ENCODE assay signal across 11 cellular contexts in the genomic region with DNA sequence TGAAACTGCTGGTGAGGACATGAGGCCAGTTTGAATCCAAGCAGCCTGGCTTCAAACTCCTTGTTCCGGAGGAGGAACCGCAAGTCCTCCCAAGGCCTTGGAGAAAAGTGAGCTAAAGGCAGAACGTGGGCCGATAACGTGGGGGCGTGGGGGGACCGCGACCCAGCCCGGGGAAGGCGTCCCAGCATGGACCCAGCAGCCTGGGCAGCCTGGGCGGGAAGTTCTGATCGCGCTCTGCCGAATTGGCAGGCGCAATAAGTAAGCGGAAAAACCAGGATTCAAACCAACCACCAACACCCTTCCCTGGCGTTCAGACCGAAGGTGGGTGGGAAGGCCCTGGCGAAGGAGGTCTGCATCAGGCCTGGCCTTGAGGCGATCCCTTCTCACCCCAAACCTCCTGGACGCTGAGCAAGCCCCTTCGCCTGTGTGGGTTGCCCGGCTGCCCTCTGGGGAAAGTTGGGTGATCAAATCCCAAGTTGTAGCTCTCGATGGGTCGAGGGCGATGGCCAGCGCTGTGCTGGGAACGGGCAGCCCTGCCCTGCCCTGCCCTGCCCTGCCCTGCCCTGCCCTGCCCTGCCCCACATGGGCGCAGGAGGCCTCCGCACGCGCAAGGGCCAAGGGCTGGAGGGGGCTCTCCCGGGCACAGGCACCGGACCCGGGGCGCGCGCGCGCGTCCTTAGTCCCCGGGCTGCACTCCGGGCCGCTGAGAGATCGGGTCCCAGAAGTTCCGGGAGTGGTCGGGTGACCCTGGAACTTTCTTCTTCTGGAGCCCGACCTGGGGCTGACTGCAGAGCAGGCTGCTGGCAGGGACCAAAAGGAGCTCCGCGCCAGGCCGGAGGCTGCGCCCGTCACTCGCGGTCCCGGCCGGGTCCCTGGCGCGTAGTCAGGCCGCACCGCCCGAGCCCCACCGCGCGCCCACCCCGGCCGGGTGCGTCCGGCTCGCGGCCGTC. TPM values are rescaled to one million over a fixed set of nuclear protein-coding genes. Genes with fewer than 3 reads are reported as not detected.
A peak's percentile ranks its signal among the peaks of the same experiment; 100 is the strongest.
DNase-seq lines count a peak whose midpoint lies in the region; ATAC-seq and TF ChIP-seq lines count a peak whose summit lies in the region.
"Had no signal": no experiment of that assay in that cellular context is flagged by ENCODE, and none has a peak within 500 bp of the region (broad histone marks: within the 10 kb centered on the region; RNA-seq: fewer than 3 reads in every experiment).

No MANE protein-coding gene starts in this region.

- H4K5ac ChIP-seq in H9 (ENCODE audit: insufficient read length, low read depth, low read length) = no peak overlapping the region

- peak; percentile 47 for DNase-seq in H9
- no peak for DNase-seq in central memory CD8-positive, alpha-beta T cell (ENCODE audit: low spot score in 2 of 2)
- DNase-seq in kidney tubule cell (ENCODE audit: low spot score) = peak; percentile 18
- no peak for DNase-seq in sigmoid colon
- DNase-seq in foreskin fibroblast = no peak
- DNase-seq in activated CD4-positive, alpha-beta T cell treated with anti-CD3 and anti-CD28 coated beads, Interleukin-2, amount 50 U/mL, for 1 hour = no peak
- no peak for DNase-seq in activated naive CD8-positive, alpha-beta T cell treated with anti-CD3 and anti-CD28 coated beads for 36 hours
- DNase-seq: CD4-positive, alpha-beta T cell; NCI-H187 had no signal

- no peak overlapping the region for H3K27ac Mint-ChIP-seq in H9
- no peak overlapping the region for H3K27ac Mint-ChIP-seq in central memory CD8-positive, alpha-beta T cell (ENCODE audit: low read depth)
- H3K27ac Mint-ChIP-seq in activated naive CD8-positive, alpha-beta T cell treated with anti-CD3 and anti-CD28 coated beads for 36 hours = no peak overlapping the region
- H3K27ac Mint-ChIP-seq: CD4-positive, alpha-beta T cell had no signal

- no peak overlapping the region; the same call in 1 of the 2 replicates for H3K14ac ChIP-seq in H9 (ENCODE audit: insufficient read depth, low read length)

- no peak overlapping the region for H2BK5ac ChIP-seq in H9 (ENCODE audit: insufficient read length, low read length)

- intact Hi-C loops in sigmoid colon (cut with DNase I) = loop anchor here (1.0 to 5.0 kb wide), 3 partner anchors 40 to 209 kb away; no protein-coding TSS in a partner anchor

- no peak overlapping the region for H2BK15ac ChIP-seq in H9 (ENCODE audit: low read depth, low read length)

- H3K4me3 ChIP-seq in sigmoid colon (peak overlapping the region; percentile 57 to 87 (median 74)), foreskin fibroblast (ENCODE audit: low read depth in 1 of 2, low read length in 2 of 2) (no peak overlapping the region)

- H3T11ph ChIP-seq in H9 (ENCODE audit: low read length) = no peak overlapping the region

- H3K4ac ChIP-seq in H9 (ENCODE audit: low read depth, low read length) = no peak overlapping the region

- peak overlapping the region; percentile 72 for H3K4me2 ChIP-seq in H9 (ENCODE audit: insufficient read depth, insufficient read length, low read length)

- H4K8ac ChIP-seq in H9 (replicated peaks; ENCODE audit: insufficient read length, low read depth, low read length) = no peak overlapping the region

- peaks cover 23% of the 10 kb centered on the region; the same call in 1 of the 2 replicates for H3K27me3 ChIP-seq in H9 (ENCODE audit: insufficient read depth, low read length)
- no peaks in the 10 kb centered on the region for H3K27me3 ChIP-seq in sigmoid colon

- H3K79me1 ChIP-seq in H9 (ENCODE audit: insufficient read depth, low read depth, low read length, poor library complexity, severe bottlenecking) = no peaks in the 10 kb centered on the region

- H3K27ac ChIP-seq in H9 (ENCODE audit: insufficient read length, low read depth, low read length) (no peak overlapping the region), sigmoid colon (peak overlapping the region; percentile 81 to 89 (median 84))

- H4K91ac ChIP-seq in H9 (ENCODE audit: insufficient read length, low read depth, low read length) = no peak overlapping the region

- H2AFZ ChIP-seq in H9 (ENCODE audit: low read length) = no peak overlapping the region

- H3K9ac ChIP-seq in H9 (ENCODE audit: extremely low read depth, insufficient read length, low read length) = no peak overlapping the region

- H3K9me3 ChIP-seq in H9 (ENCODE audit: control insufficient read depth, low read depth, low read length) (no peaks in the 10 kb centered on the region), sigmoid colon (no peaks in the 10 kb centered on the region)

- H2AK5ac ChIP-seq in H9 (ENCODE audit: insufficient read length, low read length) = no peak overlapping the region

- peaks cover 51% of the 10 kb centered on the region for H3K27me3 Mint-ChIP-seq in H9 (ENCODE audit: low read depth)
- peaks cover 71% of the 10 kb centered on the region for H3K27me3 Mint-ChIP-seq in central memory CD8-positive, alpha-beta T cell
- peaks cover 49% of the 10 kb centered on the region for H3K27me3 Mint-ChIP-seq in activated naive CD8-positive, alpha-beta T cell treated with anti-CD3 and anti-CD28 coated beads for 36 hours

- peaks cover 14 to 16% of the 10 kb centered on the region in 2 experiments for H3K4me1 Mint-ChIP-seq in H9
- no peaks in the 10 kb centered on the region for H3K4me1 Mint-ChIP-seq in central memory CD8-positive, alpha-beta T cell
- H3K4me1 Mint-ChIP-seq in activated naive CD8-positive, alpha-beta T cell treated with anti-CD3 and anti-CD28 coated beads for 36 hours = peaks cover 4% of the 10 kb centered on the region

- no peaks in the 10 kb centered on the region for H3K79me2 ChIP-seq in H9 (ENCODE audit: insufficient read depth, low read length)

- no peak for TF ChIP-seq EP300 in sigmoid colon (IDR thresholded peaks at IDR 0.05)

- H3K4me3 Mint-ChIP-seq in H9 = peak overlapping the region; percentile 33 to 49
- H3K4me3 Mint-ChIP-seq in central memory CD8-positive, alpha-beta T cell = peak overlapping the region; percentile 1
- no peak overlapping the region for H3K4me3 Mint-ChIP-seq in activated naive CD8-positive, alpha-beta T cell treated with anti-CD3 and anti-CD28 coated beads for 36 hours
- H3K4me3 Mint-ChIP-seq: CD4-positive, alpha-beta T cell had no signal

- no peak overlapping the region for H2BK12ac ChIP-seq in H9 (ENCODE audit: insufficient read length, low read depth, low read length)

- H3K9me3 Mint-ChIP-seq in H9 = no peaks in the 10 kb centered on the region
- H3K9me3 Mint-ChIP-seq in central memory CD8-positive, alpha-beta T cell = no peaks in the 10 kb centered on the region
- no peaks in the 10 kb centered on the region for H3K9me3 Mint-ChIP-seq in activated naive CD8-positive, alpha-beta T cell treated with anti-CD3 and anti-CD28 coated beads for 36 hours
- H3K9me3 Mint-ChIP-seq: CD4-positive, alpha-beta T cell had no signal

- TF ChIP-seq POLR2A in sigmoid colon (IDR thresholded peaks at IDR 0.05) = no peak

- H3K23ac ChIP-seq in H9 (ENCODE audit: insufficient read length, low read depth, low read length) = no peak overlapping the region

- no peak for ATAC-seq in central memory CD8-positive, alpha-beta T cell (replicated peaks; ENCODE audit: extremely low read depth, poor library complexity, severe bottlenecking)
- ATAC-seq in HG03439 (IDR thresholded peaks at IDR 0.05; ENCODE audit: unreplicated experiment) = no peak

- H2BK120ac ChIP-seq in H9 (ENCODE audit: low read depth, low read length, poor library complexity, severe bottlenecking) = no peak overlapping the region

- no peaks in the 10 kb centered on the region for H3K4me1 ChIP-seq in H9 (ENCODE audit: insufficient read depth, low read length)
- peaks cover 0 to 22% (median 16%) of the 10 kb centered on the region in 4 donors for H3K4me1 ChIP-seq in sigmoid colon

- H3K56ac ChIP-seq in H9 (ENCODE audit: insufficient read length, low read depth, low read length) = no peak overlapping the region

- H4K20me1 ChIP-seq in H9 (ENCODE audit: control insufficient read depth, insufficient read depth, insufficient read length) = no peaks in the 10 kb centered on the region

- WGBS in H9 (ENCODE audit: extremely low coverage, insufficient read length, low lambda C conversion rate) = no CpG with 5 or more reads among the region's 72 CpGs
- WGBS in sigmoid colon, 2 donors = 32 to 34% methylated on average over 72 of the region's 72 CpGs

- no peak overlapping the region for H2BK20ac ChIP-seq in H9 (ENCODE audit: low read depth, low read length, poor library complexity, severe bottlenecking)

- no peaks in the 10 kb centered on the region; a peak in 1 of 7 replicates for H3K36me3 Mint-ChIP-seq in H9 (ENCODE audit: insufficient read depth in 1 of 3, low read depth in 3 of 3)
- H3K36me3 Mint-ChIP-seq in central memory CD8-positive, alpha-beta T cell (ENCODE audit: insufficient read depth) = no peaks in the 10 kb centered on the region
- no peaks in the 10 kb centered on the region for H3K36me3 Mint-ChIP-seq in activated naive CD8-positive, alpha-beta T cell treated with anti-CD3 and anti-CD28 coated beads for 36 hours

- no peak overlapping the region for H3K18ac ChIP-seq in H9 (ENCODE audit: insufficient read length, low read depth, low read length)

- H3K36me3 ChIP-seq in sigmoid colon = no peaks in the 10 kb centered on the region

- H3K23me2 ChIP-seq in H9 (ENCODE audit: insufficient read length, low read depth, low read length, poor library complexity, severe bottlenecking) = peaks cover 9% of the 10 kb centered on the region

- TF ChIP-seq CTCF in H9 (conservative IDR thresholded peaks at IDR 0.05) = no peak
- no peak for TF ChIP-seq CTCF in sigmoid colon (IDR thresholded peaks at IDR 0.05)
- TF ChIP-seq CTCF in foreskin fibroblast (IDR thresholded peaks at IDR 0.05; ENCODE audit: low read depth, low read length) = no peak

RNA-seq across cellular contexts. Expression of gene SLC22A3, which starts 0.6 kb away (rescaled TPM):
- total RNA-seq in H9 (2021) = 2.7 and 2.8 TPM in 2 replicates
- total RNA-seq in sigmoid colon = 10 to 100 TPM; 13.6 to 26.3 (median 19.3) TPM
- 1 to 10 TPM in 1 of 3 donors, under 1 TPM in 2; 0.23 to 3.3 (median 0.60) TPM for polyA plus RNA-seq in sigmoid colon
- not detected for total RNA-seq in activated naive CD8-positive, alpha-beta T cell treated with anti-CD3 and anti-CD28 coated beads for 36 hours
- total RNA-seq: activated CD8-positive, alpha-beta memory T cell treated with anti-CD3 and anti-CD28 coated beads for 36 hours; CD4-positive, alpha-beta T cell had no signal

Comparison
In these comparisons a context has a peak if more than half of its experiments do, and no peak if none do; other contexts are left out.
1. DNase-seq: peak in H9 (single experiment) and kidney tubule cell (single experiment); none in central memory CD8-positive, alpha-beta T cell (0 of 2), sigmoid colon (single experiment), foreskin fibroblast (0 of 2), activated CD4-positive, alpha-beta T cell treated with anti-CD3 and anti-CD28 coated beads, Interleukin-2, amount 50 U/mL, for 1 hour (single experiment) and activated naive CD8-positive, alpha-beta T cell treated with anti-CD3 and anti-CD28 coated beads for 36 hours (single experiment).
2. H3K4me3 ChIP-seq: peak in sigmoid colon (4 of 4); none in foreskin fibroblast (0 of 2).